In genomic region chr6:68757821-68758220, GRCh38 we compare ENCODE assay signal across 28 cellular contexts.
"Had no signal": no experiment of that assay in that cellular context is flagged by ENCODE, and none has a peak within 500 bp of the region (broad histone marks: within the 10 kb centered on the region; RNA-seq: fewer than 3 reads in every experiment).

No MANE protein-coding gene starts in this region.

- H3K4me1 ChIP-seq: neural progenitor cell, parathyroid adenoma, psoas muscle, right lobe of liver, stomach, thyroid gland, upper lobe of left lung, vagina had no signal

- DNase-seq: occipital lobe; ovary; posterior cingulate gyrus; psoas muscle; right cardiac atrium; right lobe of liver; sigmoid colon; small intestine; stimulated activated CD4-positive, alpha-beta T cell treated with anti-CD3 and anti-CD28 coated beads, Interleukin-15, amount 100 ng/mL, for 24 hours; stimulated activated CD4-positive, alpha-beta T cell treated with anti-CD3 and anti-CD28 coated beads, Interleukin-2, amount 100 ng/mL, for 24 hours; stimulated activated CD4-positive, alpha-beta T cell treated with anti-CD3 and anti-CD28 coated beads, Interleukin-2, amount 100 ng/mL, for 48 hours; stimulated activated CD4-positive, alpha-beta T cell treated with anti-CD3 and anti-CD28 coated beads, Interleukin-4, amount 100 ng/mL, for 24 hours; stimulated activated naive B cell treated with anti-CD40 and anti-IgM and Interleukin-4, amounts not matched to agents 10 μg/mL and 1 μg/mL and 100 μg/mL, for 72 hours; stimulated activated naive CD4-positive, alpha-beta T cell treated with Interleukin-2 at 50 U/mL for 16 hours; stomach; thyroid gland; trophoblast cell; upper lobe of left lung had no signal

- FAIRE-seq: small intestine, urothelium cell line had no signal

- H3K36me3 ChIP-seq: neural progenitor cell, ovary, right lobe of liver, sigmoid colon, stomach, thoracic aorta, thyroid gland, tibial nerve, upper lobe of left lung, vagina had no signal

- H3K9me3 ChIP-seq: ovary, psoas muscle, right lobe of liver, sigmoid colon, stomach, thoracic aorta, thyroid gland, tibial nerve, upper lobe of left lung, vagina had no signal

- H3K4me2 ChIP-seq: neural progenitor cell had no signal

- H3K27ac ChIP-seq: neural progenitor cell, ovary, parathyroid adenoma, psoas muscle, right lobe of liver, sigmoid colon, stomach, thoracic aorta, thyroid gland, tibial nerve, upper lobe of left lung, vagina had no signal

- H2AFZ ChIP-seq: neural progenitor cell, parathyroid adenoma had no signal

- H3K79me2 ChIP-seq: parathyroid adenoma had no signal

- H3K4me3 ChIP-seq: neural progenitor cell, ovary, psoas muscle, right lobe of liver, sigmoid colon, stomach, thoracic aorta, thyroid gland, tibial nerve, upper lobe of left lung, vagina had no signal

- H3K36me3 Mint-ChIP-seq: neural progenitor cell; stimulated activated effector memory CD8-positive, alpha-beta T cell treated with anti-CD3 and anti-CD28 coated beads, Interleukin-12 subunit alpha, Interleukin-12 subunit beta, amount 100 ng/mL, for 72 hours; stimulated activated naive B cell treated with anti-CD40 and anti-IgM and Interleukin-4, amounts not matched to agents 10 μg/mL and 1 μg/mL and 100 μg/mL, for 72 hours had no signal

- H3K27me3 ChIP-seq: neural progenitor cell, ovary, right lobe of liver, sigmoid colon, stomach, thyroid gland, tibial nerve, upper lobe of left lung, vagina had no signal

- H3K27me3 Mint-ChIP-seq: progenitor cell of endocrine pancreas; stimulated activated naive B cell treated with anti-CD40 and anti-IgM and Interleukin-4, amounts not matched to agents 10 μg/mL and 1 μg/mL and 100 μg/mL, for 72 hours had no signal

- ATAC-seq: psoas muscle; right cardiac atrium; right lobe of liver; stimulated activated effector memory CD8-positive, alpha-beta T cell treated with anti-CD3 and anti-CD28 coated beads, Interleukin-12 subunit alpha, Interleukin-12 subunit beta, amount 100 ng/mL, for 72 hours; stimulated activated naive B cell treated with anti-CD40 and anti-IgM and Interleukin-4, amounts not matched to agents 10 μg/mL and 1 μg/mL and 100 μg/mL, for 72 hours had no signal

- H3K4me3 Mint-ChIP-seq: nephron; neural progenitor cell; stimulated activated effector memory CD8-positive, alpha-beta T cell treated with anti-CD3 and anti-CD28 coated beads, Interleukin-12 subunit alpha, Interleukin-12 subunit beta, amount 100 ng/mL, for 72 hours; stimulated activated naive B cell treated with anti-CD40 and anti-IgM and Interleukin-4, amounts not matched to agents 10 μg/mL and 1 μg/mL and 100 μg/mL, for 72 hours; stimulated activated naive CD8-positive, alpha-beta T cell treated with anti-CD3 and anti-CD28 coated beads, Interleukin-15, Interleukin-2, amounts not matched to agents 100 ng/mL and 50 ng/mL, for 24 hours had no signal

- H3K9ac ChIP-seq: neural progenitor cell, parathyroid adenoma had no signal

- H3K4me1 Mint-ChIP-seq: neural progenitor cell; stimulated activated effector memory CD8-positive, alpha-beta T cell treated with anti-CD3 and anti-CD28 coated beads, Interleukin-12 subunit alpha, Interleukin-12 subunit beta, amount 100 ng/mL, for 72 hours; stimulated activated naive B cell treated with anti-CD40 and anti-IgM and Interleukin-4, amounts not matched to agents 10 μg/mL and 1 μg/mL and 100 μg/mL, for 72 hours had no signal

- H3K27ac Mint-ChIP-seq: nephron; neural progenitor cell; progenitor cell of endocrine pancreas; stimulated activated effector memory CD8-positive, alpha-beta T cell treated with anti-CD3 and anti-CD28 coated beads, Interleukin-12 subunit alpha, Interleukin-12 subunit beta, amount 100 ng/mL, for 72 hours; stimulated activated naive B cell treated with anti-CD40 and anti-IgM and Interleukin-4, amounts not matched to agents 10 μg/mL and 1 μg/mL and 100 μg/mL, for 72 hours; stimulated activated naive CD8-positive, alpha-beta T cell treated with anti-CD3 and anti-CD28 coated beads, Interleukin-15, Interleukin-2, amounts not matched to agents 100 ng/mL and 50 ng/mL, for 24 hours had no signal

- H3K9me3 Mint-ChIP-seq: nephron; neural progenitor cell; stimulated activated naive B cell treated with anti-CD40 and anti-IgM and Interleukin-4, amounts not matched to agents 10 μg/mL and 1 μg/mL and 100 μg/mL, for 72 hours; stimulated activated naive CD8-positive, alpha-beta T cell treated with anti-CD3 and anti-CD28 coated beads, Interleukin-15, Interleukin-2, amounts not matched to agents 100 ng/mL and 50 ng/mL, for 24 hours had no signal
